ENCODE assay signal across 24 cellular contexts in genomic region chr14:51774209-51774608, GRCh38.
A peak's percentile ranks its signal among the peaks of the same experiment; 100 is the strongest.
DNase-seq lines count a peak whose midpoint lies in the region; ATAC-seq and TF ChIP-seq lines count a peak whose summit lies in the region.
"Had no signal": no experiment of that assay in that cellular context is flagged by ENCODE, and none has a peak within 500 bp of the region (broad histone marks: within the 10 kb centered on the region; RNA-seq: fewer than 3 reads in every experiment).

No MANE protein-coding gene starts in this region.

- no peak for TF ChIP-seq RAD21 in SK-N-SH (IDR thresholded peaks at IDR 0.05; ENCODE audit: low read length)

- H3K4me2 ChIP-seq in SK-N-SH, result no peak overlapping the region

- H3K4me3 Mint-ChIP-seq in activated CD8-positive, alpha-beta memory T cell treated with anti-CD3 and anti-CD28 coated beads, Interleukin-2, amount 10 ng/mL, durations not matched to agents 7 days and 5 days, result no peak overlapping the region
- H3K4me3 Mint-ChIP-seq in naive thymus-derived CD4-positive, alpha-beta T cell, result no peak overlapping the region
- H3K4me3 Mint-ChIP-seq: activated naive CD8-positive, alpha-beta T cell; brain; CD4-positive, alpha-beta memory T cell; naive B cell had no signal

- H3K36me3 Mint-ChIP-seq in activated CD8-positive, alpha-beta memory T cell treated with anti-CD3 and anti-CD28 coated beads, Interleukin-2, amount 10 ng/mL, durations not matched to agents 7 days and 5 days, result no peaks in the 10 kb centered on the region
- H3K36me3 Mint-ChIP-seq in naive thymus-derived CD4-positive, alpha-beta T cell, result no peaks in the 10 kb centered on the region
- H3K36me3 Mint-ChIP-seq: activated naive CD8-positive, alpha-beta T cell; brain; CD4-positive, alpha-beta memory T cell; naive B cell had no signal

- H3K9me3 ChIP-seq in SK-N-MC (ENCODE audit: low read depth, low read length) (no peaks in the 10 kb centered on the region), SK-N-SH (no peaks in the 10 kb centered on the region)
- H3K9me3 ChIP-seq in naive thymus-derived CD4-positive, alpha-beta T cell (ENCODE audit: control insufficient read depth in 2 of 3, low read length in 3 of 3), result no peaks in the 10 kb centered on the region
- H3K9me3 ChIP-seq: esophagus squamous epithelium, ovary, thoracic aorta had no signal

- TF ChIP-seq CTCF in SK-N-SH (IDR thresholded peaks at IDR 0.05), result no peak

- H3K4me1 Mint-ChIP-seq in activated CD8-positive, alpha-beta memory T cell treated with anti-CD3 and anti-CD28 coated beads, Interleukin-2, amount 10 ng/mL, durations not matched to agents 7 days and 5 days, result peaks cover 2% of the 10 kb centered on the region
- peaks cover 0 to 7% (median 5%) of the 10 kb centered on the region in 7 donors for H3K4me1 Mint-ChIP-seq in naive thymus-derived CD4-positive, alpha-beta T cell

- H3K27me3 Mint-ChIP-seq in activated CD8-positive, alpha-beta memory T cell treated with anti-CD3 and anti-CD28 coated beads, Interleukin-2, amount 10 ng/mL, durations not matched to agents 7 days and 5 days, result peaks cover 7% of the 10 kb centered on the region
- peaks cover 0 to 10% (median 6%) of the 10 kb centered on the region in 5 donors for H3K27me3 Mint-ChIP-seq in naive thymus-derived CD4-positive, alpha-beta T cell
- H3K27me3 Mint-ChIP-seq: brain had no signal

- no peaks in the 10 kb centered on the region for H3K27me3 ChIP-seq in naive thymus-derived CD4-positive, alpha-beta T cell (ENCODE audit: control insufficient read depth in 2 of 2, insufficient read depth in 2 of 2, low read length in 2 of 2)
- no peaks in the 10 kb centered on the region for H3K27me3 ChIP-seq in SK-N-SH (ENCODE audit: insufficient read depth)
- H3K27me3 ChIP-seq: esophagus squamous epithelium, ovary had no signal

- WGBS in SK-N-SH (ENCODE audit: low lambda C conversion rate), result 70% methylated on average over 18 of the region's 19 CpGs

- H4K20me1 ChIP-seq in SK-N-SH (ENCODE audit: insufficient read depth), result no peaks in the 10 kb centered on the region

- POLR2A ChIA-PET in naive thymus-derived CD4-positive, alpha-beta T cell (lab: Charles Lee), result no interaction called here
- POLR2A ChIA-PET in SK-N-SH (lab: Yijun Ruan, JAX), result no interaction called here

- CTCF ChIA-PET in activated CD8-positive, alpha-beta memory T cell treated with anti-CD3 and anti-CD28 coated beads, Interleukin-2, amount 10 ng/mL, durations not matched to agents 7 days and 5 days (lab: Charles Lee), result no interaction called here
- CTCF ChIA-PET in naive thymus-derived CD4-positive, alpha-beta T cell (lab: Charles Lee), result no interaction called here
- CTCF ChIA-PET in SK-N-SH (lab: Yijun Ruan, JAX), result interaction anchor here (2.0 to 8.5 kb wide), 2 partner anchors 59 to 491 kb away, joined by 9 to 460 read pairs; no protein-coding TSS in a partner anchor

- H3K9me2 ChIP-seq in SK-N-SH, result no peaks in the 10 kb centered on the region

- no peaks in the 10 kb centered on the region for H3K79me2 ChIP-seq in SK-N-SH (ENCODE audit: insufficient read depth)

- H3K27ac Mint-ChIP-seq in activated CD8-positive, alpha-beta memory T cell treated with anti-CD3 and anti-CD28 coated beads, Interleukin-2, amount 10 ng/mL, durations not matched to agents 7 days and 5 days, result no peak overlapping the region
- H3K27ac Mint-ChIP-seq in naive thymus-derived CD4-positive, alpha-beta T cell, result no peak overlapping the region
- H3K27ac Mint-ChIP-seq: activated naive CD8-positive, alpha-beta T cell; brain; naive B cell had no signal

- H3K9ac ChIP-seq in SK-N-MC (ENCODE audit: insufficient read length) (no peak overlapping the region), SK-N-SH (no peak overlapping the region)

- peak; percentile 33 for ATAC-seq in activated CD8-positive, alpha-beta memory T cell treated with anti-CD3 and anti-CD28 coated beads, Interleukin-2, amount 10 ng/mL, durations not matched to agents 7 days and 5 days
- ATAC-seq in naive thymus-derived CD4-positive, alpha-beta T cell, result peak; percentile 16
- ATAC-seq: GM12878, right cardiac atrium had no signal

- H2AFZ ChIP-seq in SK-N-SH (ENCODE audit: low read depth), result no peak overlapping the region

- intact Hi-C loops in naive thymus-derived CD4-positive, alpha-beta T cell (cut with micrococcal nuclease), result no loop called here

- no peak for TF ChIP-seq EP300 in SK-N-SH (IDR thresholded peaks at IDR 0.05; ENCODE audit: borderline replicate concordance in 1 of 2, low read depth in 1 of 2, low read length in 1 of 2)

- DNase-seq in activated CD8-positive, alpha-beta memory T cell treated with anti-CD3 and anti-CD28 coated beads, Interleukin-2, amount 10 ng/mL, durations not matched to agents 7 days and 5 days, result no peak
- DNase-seq in activated CD8-positive, alpha-beta memory T cell treated with anti-CD3 and anti-CD28 coated beads for 24 hours, result no peak
- DNase-seq in Daoy (ENCODE audit: low read depth), result peak; percentile 58
- no peak for DNase-seq in SK-N-MC (ENCODE audit: low read depth, low spot score)
- no peak for DNase-seq in naive thymus-derived CD4-positive, alpha-beta T cell
- no peak for DNase-seq in SK-N-SH
- no peak for DNase-seq in NCI-H2196 (lab: John Stamatoyannopoulos, UW; ENCODE audit: unreplicated experiment)
- no peak for DNase-seq in NCI-H1092 treated with DMSO at 0.1 percent for 48 hours (lab: John Stamatoyannopoulos, UW)
- DNase-seq: activated CD4-positive, CD25-positive, alpha-beta regulatory T cell treated with anti-CD3 and anti-CD28 coated beads, Interleukin-2, amount 50 U/mL, for 72 hours; activated T-cell treated with anti-CD3 and anti-CD28 coated beads, Interleukin-2, amount 50 U/mL, for 1 hour; CD4-positive, alpha-beta memory T cell; effector CD8-positive, alpha-beta T cell; esophagus squamous epithelium; mesenchymal stem cell; naive B cell; NCI-H1436 treated with DMSO at 0.1 percent for 48 hours; ovary; stimulated activated CD4-positive, alpha-beta T cell treated with anti-CD3 and anti-CD28 coated beads, Interleukin-12 subunit alpha, Interleukin-12 subunit beta, amount 100 ng/mL, for 4 hours had no signal

- H3K36me3 ChIP-seq in SK-N-MC (ENCODE audit: insufficient read depth, low read length) (no peaks in the 10 kb centered on the region), SK-N-SH (replicated peaks in 1 of 2; ENCODE audit: control insufficient read depth in 1 of 2, insufficient read depth in 2 of 2, low read length in 1 of 2) (no peaks in the 10 kb centered on the region)
- no peaks in the 10 kb centered on the region for H3K36me3 ChIP-seq in naive thymus-derived CD4-positive, alpha-beta T cell (ENCODE audit: control insufficient read depth in 2 of 3, insufficient read depth in 3 of 3, low read length in 3 of 3)
- H3K36me3 ChIP-seq: esophagus squamous epithelium, ovary, thoracic aorta had no signal

- H3F3A ChIP-seq in SK-N-SH (replicated peaks; ENCODE audit: insufficient read depth), result no peaks in the 10 kb centered on the region

- H3K4me1 ChIP-seq in naive thymus-derived CD4-positive, alpha-beta T cell (ENCODE audit: control insufficient read depth in 2 of 2, insufficient read depth in 2 of 2, low read length in 2 of 2), result no peaks in the 10 kb centered on the region
- H3K4me1 ChIP-seq in SK-N-SH (ENCODE audit: control insufficient read depth in 1 of 2, insufficient read depth in 2 of 2, low read depth in 1 of 2, low read length in 1 of 2), result peaks cover 0 to 4% of the 10 kb centered on the region in 2 experiments; a peak in 1 of 4 replicates

- H3K27ac ChIP-seq in SK-N-MC (no peak overlapping the region), SK-N-SH (ENCODE audit: low read depth in 2 of 2, low read length in 1 of 2) (no peak overlapping the region)
- no peak overlapping the region for H3K27ac ChIP-seq in naive thymus-derived CD4-positive, alpha-beta T cell (ENCODE audit: low read depth, low read length)
- H3K27ac ChIP-seq: esophagus squamous epithelium, ovary, RWPE1, thoracic aorta had no signal

- peak overlapping the region; percentile 61 for H3K4me3 ChIP-seq in SK-N-MC
- H3K4me3 ChIP-seq in naive thymus-derived CD4-positive, alpha-beta T cell (ENCODE audit: low read length), result no peak overlapping the region
- no peak overlapping the region for H3K4me3 ChIP-seq in SK-N-SH (ENCODE audit: low read depth in 2 of 2, low read length in 1 of 2)
- H3K4me3 ChIP-seq: esophagus squamous epithelium, GM12878, ovary, thoracic aorta had no signal

- no peaks in the 10 kb centered on the region for H3K9me3 Mint-ChIP-seq in activated CD8-positive, alpha-beta memory T cell treated with anti-CD3 and anti-CD28 coated beads, Interleukin-2, amount 10 ng/mL, durations not matched to agents 7 days and 5 days (ENCODE audit: low read depth)
- H3K9me3 Mint-ChIP-seq in naive thymus-derived CD4-positive, alpha-beta T cell, result no peaks in the 10 kb centered on the region
- H3K9me3 Mint-ChIP-seq: CD4-positive, alpha-beta memory T cell had no signal

TF ChIP-seq in SK-N-SH, 30 proteins besides CTCF, POLR2A, EP300 and RAD21:
- TF ChIP-seq JUND (IDR thresholded peaks at IDR 0.05), result no peak
- TF ChIP-seq TAF1 (IDR thresholded peaks at IDR 0.05; ENCODE audit: borderline replicate concordance, low read depth, low read length), result no peak
- no peak for TF ChIP-seq SMC3 (IDR thresholded peaks at IDR 0.05; ENCODE audit: low read depth, low read length)
- TF ChIP-seq YY1 (IDR thresholded peaks at IDR 0.05; ENCODE audit: low read depth), result no peak
- TF ChIP-seq MXI1 (IDR thresholded peaks at IDR 0.05; ENCODE audit: low read depth, low read length), result no peak
